ENCODE assay signal across 33 cellular contexts in genomic region chr10:49682879-49683278, GRCh38. TPM values are rescaled to one million over a fixed set of nuclear protein-coding genes. Genes with fewer than 3 reads are reported as not detected.
"Had no signal": no experiment of that assay in that cellular context is flagged by ENCODE, and none has a peak within 500 bp of the region (broad histone marks: within the 10 kb centered on the region; RNA-seq: fewer than 3 reads in every experiment).

No MANE protein-coding gene starts in this region.

- H3K9me3 ChIP-seq: colonic mucosa had no signal

- H3K4me1 ChIP-seq: colonic mucosa, gastrocnemius medialis, heart right ventricle, left lung, lower lobe of right lung had no signal

- H3K4me3 ChIP-seq: colonic mucosa, esophagus squamous epithelium, gastrocnemius medialis, heart right ventricle, left lung, lower lobe of right lung had no signal

- H3K27ac ChIP-seq: colonic mucosa, epithelial cell of prostate, esophagus squamous epithelium, gastrocnemius medialis, heart right ventricle, left lung, lower lobe of right lung had no signal

- DNase-seq: colonic mucosa; cortex of kidney; effector CD8-positive, alpha-beta T cell; effector memory CD8-positive, alpha-beta T cell; endodermal cell; erythroblast; esophagus squamous epithelium; foreskin fibroblast; foreskin melanocyte; gastrocnemius medialis; glutamatergic neuron; head of caudate nucleus; heart right ventricle; hippocampal formation; left cardiac atrium; left lung; left ventricle myocardium superior; lower lobe of right lung; mesendoderm; midbrain; naive B cell had no signal

- FAIRE-seq: endometrium, islet of Langerhans, keratinocyte had no signal

- ATAC-seq: effector memory CD8-positive, alpha-beta T cell; esophagus mucosa; gastrocnemius medialis; heart right ventricle; left cardiac atrium; left lung; left ventricle myocardium superior; lower lobe of right lung had no signal

- H3K27me3 ChIP-seq: colonic mucosa had no signal

- H3K36me3 ChIP-seq: colonic mucosa, esophagus squamous epithelium, gastrocnemius medialis, heart right ventricle, left lung, lower lobe of right lung had no signal

RNA-seq across cellular contexts. Expression of gene C10orf53, which starts 3.4 kb away (rescaled TPM):
- total RNA-seq: colonic mucosa, dermis microvascular lymphatic vessel endothelial cell, endodermal cell, esophagus mucosa, esophagus squamous epithelium, gastrocnemius medialis, glomerular endothelial cell, heart right ventricle, kidney epithelial cell, left cardiac atrium, left lung, left ventricle myocardium superior, lower leg skin, lower lobe of right lung, lung microvascular endothelial cell, mononuclear cell, mucosa of gallbladder had no signal
- polyA plus RNA-seq: heart right ventricle, keratinocyte had no signal
